ENCODE assay signal across 9 cellular contexts in the genomic region with DNA sequence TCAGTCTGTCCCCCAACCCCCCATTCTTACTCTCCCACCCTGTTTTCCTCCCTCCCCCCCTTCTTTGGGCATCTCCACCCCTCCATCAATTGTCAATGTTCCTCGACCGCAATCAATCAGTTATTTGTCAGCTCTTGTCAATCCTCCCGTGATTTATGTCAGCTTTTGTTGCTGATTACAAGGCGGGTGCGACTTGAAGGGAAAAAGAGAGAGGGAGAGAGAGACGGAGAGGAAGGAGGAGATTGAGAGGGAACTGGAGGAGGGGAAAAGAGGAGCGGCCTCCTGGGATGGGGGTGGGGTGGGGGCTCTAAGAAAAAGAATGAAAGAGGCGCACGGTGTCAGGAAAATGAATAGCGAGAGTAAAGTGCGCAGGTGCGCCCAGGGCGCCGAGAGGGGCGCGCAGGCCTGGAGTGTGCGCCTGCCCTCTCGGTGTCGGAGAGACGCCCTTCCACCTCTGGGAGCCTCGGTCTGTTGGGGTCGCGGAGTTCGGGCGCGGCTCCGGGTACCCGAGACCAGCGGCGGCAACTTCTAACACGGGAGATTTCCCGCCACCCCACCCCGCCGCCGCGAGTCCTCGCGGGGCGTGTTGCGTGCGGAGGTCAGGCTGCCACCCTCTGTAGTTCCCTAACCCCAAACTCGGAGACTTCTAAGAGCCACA. TPM values are rescaled to one million over a fixed set of nuclear protein-coding genes. Genes with fewer than 3 reads are reported as not detected.
DNase-seq lines count a peak whose midpoint lies in the region; ATAC-seq, FAIRE-seq and TF ChIP-seq lines count a peak whose summit lies in the region.
"Had no signal": no experiment of that assay in that cellular context is flagged by ENCODE, and none has a peak within 500 bp of the region (broad histone marks: within the 10 kb centered on the region; RNA-seq: fewer than 3 reads in every experiment).

No MANE protein-coding gene starts in this region.

- H3K9me3 Mint-ChIP-seq in stimulated activated effector memory CD8-positive, alpha-beta T cell treated with anti-CD3 and anti-CD28 coated beads, Interleukin-12 subunit alpha, Interleukin-12 subunit beta, amount 100 ng/mL, for 72 hours: no peaks in the 10 kb centered on the region

- peaks cover 0 to 2% of the 10 kb centered on the region in 2 experiments for H3K36me3 ChIP-seq in keratinocyte (ENCODE audit: control insufficient read depth in 2 of 2, extremely low read depth in 1 of 2, insufficient read depth in 2 of 2, low read length in 2 of 2)

- H3K27me3 ChIP-seq in keratinocyte (ENCODE audit: control insufficient read depth, extremely low read depth, insufficient read depth, low read length): no peaks in the 10 kb centered on the region

- DNase-seq in NCI-H1694 (lab: John Stamatoyannopoulos, UW) (peak; percentile 62), NCI-H1694 treated with DMSO at 0.1 percent for 48 hours (lab: John Stamatoyannopoulos, UW) (no peak), NCI-H2107 treated with DMSO at 0.1 percent for 48 hours (lab: John Stamatoyannopoulos, UW; ENCODE audit: unreplicated experiment) (peak; percentile 58), astrocyte of the spinal cord (ENCODE audit: low read depth, low spot score) (no peak), keratinocyte (ENCODE audit: low read depth, low spot score) (no peak), GM10266 (ENCODE audit: extremely low spot score) (no peak)
- DNase-seq in stimulated activated effector memory CD8-positive, alpha-beta T cell treated with anti-CD3 and anti-CD28 coated beads, Interleukin-12 subunit alpha, Interleukin-12 subunit beta, amount 100 ng/mL, for 72 hours (ENCODE audit: low spot score in 2 of 2): no peak
- DNase-seq: DND-41 had no signal

- in situ Hi-C loops in astrocyte of the spinal cord (cut with HindIII; ENCODE audit: low sequenced_read_pairs): no loop called here

- dilution Hi-C loops in keratinocyte (cut with MboI; ENCODE audit: extremely low pct_ligation_motif_present, low sequenced_read_pairs): no loop called here

- peaks cover 30% of the 10 kb centered on the region for H3K79me2 ChIP-seq in keratinocyte (ENCODE audit: control insufficient read depth, insufficient read depth, low read length)

- peak overlapping the region; percentile 95 for H3K4me2 ChIP-seq in keratinocyte (ENCODE audit: control insufficient read depth, extremely low read depth, insufficient read depth, low read depth, low read length)

- no peak for ATAC-seq in stimulated activated effector memory CD8-positive, alpha-beta T cell treated with anti-CD3 and anti-CD28 coated beads, Interleukin-12 subunit alpha, Interleukin-12 subunit beta, amount 100 ng/mL, for 72 hours
- no peak for ATAC-seq in HG02981 (IDR thresholded peaks at IDR 0.05; ENCODE audit: unreplicated experiment)

- H3K4me1 Mint-ChIP-seq in stimulated activated effector memory CD8-positive, alpha-beta T cell treated with anti-CD3 and anti-CD28 coated beads, Interleukin-12 subunit alpha, Interleukin-12 subunit beta, amount 100 ng/mL, for 72 hours: peaks cover 40% of the 10 kb centered on the region

- H3K9me1 ChIP-seq in keratinocyte (ENCODE audit: control insufficient read depth, extremely low read depth, insufficient read depth, low read length): no peaks in the 10 kb centered on the region

- H3K36me3 Mint-ChIP-seq in stimulated activated effector memory CD8-positive, alpha-beta T cell treated with anti-CD3 and anti-CD28 coated beads, Interleukin-12 subunit alpha, Interleukin-12 subunit beta, amount 100 ng/mL, for 72 hours: no peaks in the 10 kb centered on the region

- peak overlapping the region; percentile 69 for H2AFZ ChIP-seq in keratinocyte (ENCODE audit: control insufficient read depth, low read length)

- no peak for FAIRE-seq in keratinocyte (lab: Jason Lieb, UNC)

- H3K9ac ChIP-seq in keratinocyte (ENCODE audit: control insufficient read depth, extremely low read depth, insufficient read depth, low read length): peak overlapping the region; percentile 85

- H3K27ac Mint-ChIP-seq in stimulated activated effector memory CD8-positive, alpha-beta T cell treated with anti-CD3 and anti-CD28 coated beads, Interleukin-12 subunit alpha, Interleukin-12 subunit beta, amount 100 ng/mL, for 72 hours: no peak overlapping the region

- peaks cover 24% of the 10 kb centered on the region for H3K4me1 ChIP-seq in keratinocyte (ENCODE audit: control insufficient read depth, extremely low read depth, insufficient read depth, low read length)

- peak overlapping the region; percentile 73 for H3K4me3 Mint-ChIP-seq in stimulated activated effector memory CD8-positive, alpha-beta T cell treated with anti-CD3 and anti-CD28 coated beads, Interleukin-12 subunit alpha, Interleukin-12 subunit beta, amount 100 ng/mL, for 72 hours

- peak overlapping the region; percentile 99 for H3K4me3 ChIP-seq in astrocyte of the spinal cord (ENCODE audit: low read depth, low read length)
- peak overlapping the region; percentile 78 to 93 (median 90) for H3K4me3 ChIP-seq in keratinocyte (ENCODE audit: control insufficient read depth in 2 of 3, extremely low read depth in 1 of 3, insufficient read depth in 2 of 3, low read depth in 1 of 3, low read length in 3 of 3)

- no peak for TF ChIP-seq CTCF in astrocyte of the spinal cord (IDR thresholded peaks at IDR 0.05; ENCODE audit: low read depth, low read length)
- no peak for TF ChIP-seq CTCF in keratinocyte (optimal IDR thresholded peaks at IDR 0.05 in 1 of 3, IDR thresholded peaks at IDR 0.05 in 1 of 3, conservative IDR thresholded peaks at IDR 0.05 in 1 of 3; ENCODE audit: extremely low read depth in 1 of 3, insufficient read depth in 2 of 3, low read length in 3 of 3)
- TF ChIP-seq CTCF in GM10266 (IDR thresholded peaks at IDR 0.05; ENCODE audit: control insufficient read depth, insufficient read depth, low read depth, missing control alignments): no peak

- H3K9me3 ChIP-seq in keratinocyte (ENCODE audit: control insufficient read depth, low read depth, low read length): no peaks in the 10 kb centered on the region

- no peaks in the 10 kb centered on the region for H4K20me1 ChIP-seq in keratinocyte (ENCODE audit: control insufficient read depth, extremely low read depth, insufficient read depth, low read length)

- H3K27ac ChIP-seq in keratinocyte (ENCODE audit: control insufficient read depth, insufficient read depth, low read length): peak overlapping the region; percentile 69

RNA-seq across cellular contexts. Expression of gene ZNF503, which starts 1.1 kb away (rescaled TPM):
- 1.5 to 3.1 TPM (median 2.8 TPM) in 3 replicates for polyA plus RNA-seq in keratinocyte
- 5.3 TPM for polyA plus RNA-seq in keratinocyte (2011; ENCODE audit: low read depth)
- polyA plus RNA-seq in keratinocyte (2011; cell fraction: cytosol; rRNA removed): 1.6 and 3.4 TPM in 2 replicates
- polyA plus RNA-seq in keratinocyte (2011; cell fraction: nucleus; rRNA removed): 7.3 and 10.0 TPM in 2 replicates
- 8.2 and 11.6 TPM in 2 replicates for polyA plus RNA-seq in keratinocyte (2012; ENCODE audit: low replicate concordance)
- 0.32 to 1.7 TPM (median 1.3 TPM) in 3 replicates for polyA minus RNA-seq in keratinocyte
- polyA minus RNA-seq in keratinocyte (2011; cell fraction: cytosol; rRNA and poly(A)+ RNA removed): 18.0 TPM
- polyA minus RNA-seq in keratinocyte (2011; cell fraction: nucleus; rRNA and poly(A)+ RNA removed): 13.2 and 16.4 TPM in 2 replicates

RNA-seq across cellular contexts. Expression of gene LRMDA, which starts 28.8 kb away (rescaled TPM):
- polyA plus RNA-seq in keratinocyte: 0.46 TPM in 1 of 3 replicates, not detected in the others
- not detected for polyA plus RNA-seq in keratinocyte (2011; ENCODE audit: low read depth)
- polyA plus RNA-seq in keratinocyte (2011; cell fraction: cytosol; rRNA removed): 0.32 TPM in 1 of 2 replicates, not detected in the other
- polyA plus RNA-seq in keratinocyte (2011; cell fraction: nucleus; rRNA removed): 0.60 TPM in 1 of 2 replicates, not detected in the other
- polyA plus RNA-seq in keratinocyte (2012; ENCODE audit: low replicate concordance): not detected in 2 replicates
- 1.0 TPM in 1 of 3 replicates, not detected in the others for polyA minus RNA-seq in keratinocyte
- not detected for polyA minus RNA-seq in keratinocyte (2011; cell fraction: cytosol; rRNA and poly(A)+ RNA removed)
- 2.6 TPM in 1 of 2 replicates, not detected in the other for polyA minus RNA-seq in keratinocyte (2011; cell fraction: nucleus; rRNA and poly(A)+ RNA removed)

Comparison
In these comparisons a context has a peak if more than half of its experiments do, and no peak if none do; other contexts are left out.
1. DNase-seq: peak in NCI-H1694 (single experiment) and NCI-H2107 treated with DMSO at 0.1 percent for 48 hours (single experiment); none in NCI-H1694 treated with DMSO at 0.1 percent for 48 hours (single experiment), astrocyte of the spinal cord (single experiment), keratinocyte (single experiment), stimulated activated effector memory CD8-positive, alpha-beta T cell treated with anti-CD3 and anti-CD28 coated beads, Interleukin-12 subunit alpha, Interleukin-12 subunit beta, amount 100 ng/mL, for 72 hours (0 of 2) and GM10266 (single experiment).